In genomic region chr16:23889189-23889588, GRCh38 we compare ENCODE assay signal across 15 cellular contexts. TPM values are rescaled to one million over a fixed set of nuclear protein-coding genes. Genes with fewer than 3 reads are reported as not detected.
DNase-seq lines count a peak whose midpoint lies in the region; ATAC-seq, FAIRE-seq and TF ChIP-seq lines count a peak whose summit lies in the region.
"Had no signal": no experiment of that assay in that cellular context is flagged by ENCODE, and none has a peak within 500 bp of the region (broad histone marks: within the 10 kb centered on the region; RNA-seq: fewer than 3 reads in every experiment).

No MANE protein-coding gene starts in this region.

- no peak overlapping the region for H2BK12ac ChIP-seq in H1 (ENCODE audit: low read depth, low read length)

- no peak overlapping the region for H4K8ac ChIP-seq in H1 (ENCODE audit: extremely low read depth, insufficient read depth, low read length)

- intact Hi-C loops in ascending aorta (cut with DNase I): no loop called here

- H3K9me3 ChIP-seq in CD4-positive, CD25-positive, alpha-beta regulatory T cell (ENCODE audit: control insufficient read depth in 2 of 2, low read length in 2 of 2): no peaks in the 10 kb centered on the region
- H3K9me3 ChIP-seq in H1 (ENCODE audit: insufficient read depth in 2 of 2, low read depth in 1 of 2, low read length in 1 of 2): no peaks in the 10 kb centered on the region
- no peaks in the 10 kb centered on the region for H3K9me3 ChIP-seq in ascending aorta
- H3K9me3 ChIP-seq: A549 had no signal

- no peak overlapping the region for H2BK120ac ChIP-seq in H1 (replicated peaks; ENCODE audit: low read depth, low read length)

- FAIRE-seq in H1 (lab: Jason Lieb, UNC): no peak
- FAIRE-seq: A549, GM18507 had no signal

- no peaks in the 10 kb centered on the region for H3K79me1 ChIP-seq in H1 (ENCODE audit: low read depth, low read length)

- no peak overlapping the region for H3K4me3 ChIP-seq in CD4-positive, CD25-positive, alpha-beta regulatory T cell (ENCODE audit: low read depth, low read length)
- H3K4me3 ChIP-seq in H1 (ENCODE audit: extremely low read depth in 1 of 4, insufficient read depth in 2 of 4, low read depth in 3 of 4, low read length in 4 of 4) (no peak overlapping the region), ascending aorta (no peak overlapping the region)
- H3K4me3 ChIP-seq: A549, GM23338 had no signal

- POLR2A ChIA-PET in H1 (lab: Charles Lee; ENCODE audit: partially characterized antibody): no interaction called here

- no peak overlapping the region for H2BK15ac ChIP-seq in H1 (ENCODE audit: low read length)

- H3K4me1 ChIP-seq in CD4-positive, CD25-positive, alpha-beta regulatory T cell (ENCODE audit: control insufficient read depth, insufficient read depth, low read length, poor library complexity, severe bottlenecking): no peaks in the 10 kb centered on the region
- H3K4me1 ChIP-seq in H1 (replicated peaks in 1 of 4; ENCODE audit: control insufficient read depth in 3 of 4, insufficient read depth in 4 of 4, low read length in 3 of 4): no peaks in the 10 kb centered on the region
- no peaks in the 10 kb centered on the region for H3K4me1 ChIP-seq in ascending aorta
- H3K4me1 ChIP-seq: A549 had no signal

- H3K36me3 Mint-ChIP-seq in CD4-positive, CD25-positive, alpha-beta regulatory T cell: peaks cover 36% of the 10 kb centered on the region
- H3K36me3 Mint-ChIP-seq in IgD-negative memory B cell: peaks cover 10% of the 10 kb centered on the region
- peaks cover 40% of the 10 kb centered on the region for H3K36me3 Mint-ChIP-seq in stimulated activated naive CD8-positive, alpha-beta T cell treated with anti-CD3 and anti-CD28 coated beads, Interleukin-15, Interleukin-2, amounts not matched to agents 100 ng/mL and 50 ng/mL, for 24 hours (ENCODE audit: low read depth)

- no peak overlapping the region for H3K4ac ChIP-seq in H1 (replicated peaks; ENCODE audit: insufficient read length, low read depth, low read length)

- H3K27me3 ChIP-seq in CD4-positive, CD25-positive, alpha-beta regulatory T cell (ENCODE audit: control insufficient read depth, insufficient read depth, low read length): no peaks in the 10 kb centered on the region
- no peaks in the 10 kb centered on the region for H3K27me3 ChIP-seq in H1 (replicated peaks in 1 of 4; ENCODE audit: control insufficient read depth in 3 of 4, extremely low read depth in 1 of 4, insufficient read depth in 3 of 4, low read length in 3 of 4)
- H3K27me3 ChIP-seq in ascending aorta: no peaks in the 10 kb centered on the region

- no peak for TF ChIP-seq CTCF in H1 (IDR thresholded peaks at IDR 0.05; ENCODE audit: control extremely low read depth in 1 of 3, insufficient read depth in 1 of 3, low read depth in 1 of 3, low read length in 3 of 3)
- TF ChIP-seq CTCF in ascending aorta (IDR thresholded peaks at IDR 0.05): no peak

- H3K36me3 ChIP-seq in CD4-positive, CD25-positive, alpha-beta regulatory T cell (ENCODE audit: control insufficient read depth, insufficient read depth, low read length): peaks cover 2% of the 10 kb centered on the region
- H3K36me3 ChIP-seq in H1 (ENCODE audit: control insufficient read depth in 2 of 4, insufficient read depth in 4 of 4, low read length in 3 of 4) (no peaks in the 10 kb centered on the region), ascending aorta (no peaks in the 10 kb centered on the region)

- WGBS in H1 (ENCODE audit: extremely low coverage in 1 of 2, insufficient coverage in 1 of 2, insufficient read length in 1 of 2, insufficient replicate concordance in 2 of 2, low coverage in 1 of 2, low lambda C conversion rate in 2 of 2, missing lambda C conversion rate in 1 of 2), 2 experiments: 91% methylated on average over 2 of the region's 2 CpGs; no CpG with 5 or more reads in 1 of the 2 experiments

- H4K20me1 ChIP-seq in H1 (replicated peaks in 1 of 2; ENCODE audit: control insufficient read depth in 1 of 2, insufficient read depth in 2 of 2, low read length in 2 of 2): no peaks in the 10 kb centered on the region

- no peak overlapping the region for H3K14ac ChIP-seq in H1 (ENCODE audit: insufficient read length)

- TF ChIP-seq POLR2A in H1 (IDR thresholded peaks at IDR 0.05; ENCODE audit: control extremely low read depth in 1 of 2, low read depth in 2 of 2, low read length in 2 of 2): no peak

- CTCF ChIA-PET in H1 (lab: Charles Lee; ENCODE audit: partially characterized antibody): interaction anchor here (0.7 to 2.1 kb wide), 7 partner anchors 8 to 616 kb away, joined by 3 to 6 read pairs (median 3); no protein-coding TSS in a partner anchor

- no peak overlapping the region for H3K18ac ChIP-seq in H1 (ENCODE audit: extremely low read depth, low read length)

- TF ChIP-seq EP300 in H1 (IDR thresholded peaks at IDR 0.05; ENCODE audit: borderline replicate concordance in 1 of 2, low read depth in 2 of 2, low read length in 2 of 2): no peak

- H4K5ac ChIP-seq in H1 (ENCODE audit: insufficient read length, low read depth, low read length): no peak overlapping the region

- H4K91ac ChIP-seq in H1 (replicated peaks; ENCODE audit: insufficient read length, low read length): no peak overlapping the region

- no peak overlapping the region for H3K4me3 Mint-ChIP-seq in CD4-positive, CD25-positive, alpha-beta regulatory T cell
- no peak overlapping the region for H3K4me3 Mint-ChIP-seq in IgD-negative memory B cell
- H3K4me3 Mint-ChIP-seq in stimulated activated naive CD8-positive, alpha-beta T cell treated with anti-CD3 and anti-CD28 coated beads, Interleukin-15, Interleukin-2, amounts not matched to agents 100 ng/mL and 50 ng/mL, for 24 hours: no peak overlapping the region
- H3K4me3 Mint-ChIP-seq: CD14-positive monocyte, GM23338, H9 had no signal

- H2AFZ ChIP-seq in H1 (ENCODE audit: low read length): no peak overlapping the region
- H2AFZ ChIP-seq: GM23338 had no signal

- no peak overlapping the region for H2BK5ac ChIP-seq in H1 (ENCODE audit: low read depth, low read length)

- H2BK20ac ChIP-seq in H1 (ENCODE audit: low read length): no peak overlapping the region

- no peaks in the 10 kb centered on the region; the same call in 1 of the 2 replicates for H3K23me2 ChIP-seq in H1 (ENCODE audit: low read depth, low read length)

- no peak overlapping the region for H3K4me2 ChIP-seq in H1 (ENCODE audit: insufficient read depth in 1 of 2, low read depth in 2 of 2, low read length in 2 of 2)
- H3K4me2 ChIP-seq: A549, GM23338 had no signal

- no peak for TF ChIP-seq RAD21 in H1 (IDR thresholded peaks at IDR 0.05 in 1 of 2, conservative IDR thresholded peaks at IDR 0.05 in 1 of 2; ENCODE audit: low read depth in 2 of 2, low read length in 2 of 2)

- no peaks in the 10 kb centered on the region for H3K79me2 ChIP-seq in H1 (ENCODE audit: control insufficient read depth in 1 of 2, insufficient read depth in 2 of 2, low read length in 2 of 2)

- H3K27ac Mint-ChIP-seq in CD4-positive, CD25-positive, alpha-beta regulatory T cell: peak overlapping the region in 2 of 3 donors; percentile 20 to 85
- peak overlapping the region in 2 of 3 donors; percentile 25 to 43 for H3K27ac Mint-ChIP-seq in IgD-negative memory B cell
- H3K27ac Mint-ChIP-seq in stimulated activated naive CD8-positive, alpha-beta T cell treated with anti-CD3 and anti-CD28 coated beads, Interleukin-15, Interleukin-2, amounts not matched to agents 100 ng/mL and 50 ng/mL, for 24 hours: peak overlapping the region; percentile 6
- H3K27ac Mint-ChIP-seq: GM23338, H9 had no signal

- ATAC-seq in CD4-positive, CD25-positive, alpha-beta regulatory T cell (ENCODE audit: low read depth in 2 of 2): no peak
- ATAC-seq: A549, GM23338 had no signal

- no peak overlapping the region for H3K23ac ChIP-seq in H1 (ENCODE audit: insufficient read length)

- peaks cover 14 to 60% (median 37%) of the 10 kb centered on the region in 4 donors for H3K4me1 Mint-ChIP-seq in CD4-positive, CD25-positive, alpha-beta regulatory T cell
- peaks cover 47 to 70% (median 66%) of the 10 kb centered on the region in 3 donors for H3K4me1 Mint-ChIP-seq in IgD-negative memory B cell
- peaks cover 49% of the 10 kb centered on the region for H3K4me1 Mint-ChIP-seq in stimulated activated naive CD8-positive, alpha-beta T cell treated with anti-CD3 and anti-CD28 coated beads, Interleukin-15, Interleukin-2, amounts not matched to agents 100 ng/mL and 50 ng/mL, for 24 hours (ENCODE audit: low read depth)
- H3K4me1 Mint-ChIP-seq: GM23338, H9 had no signal

- no peak overlapping the region for H3K27ac ChIP-seq in CD4-positive, CD25-positive, alpha-beta regulatory T cell (ENCODE audit: insufficient read depth, low read length, poor library complexity, severe bottlenecking)
- H3K27ac ChIP-seq in H1 (ENCODE audit: low read depth, low read length): no peak overlapping the region
- H3K27ac ChIP-seq in ascending aorta: no peak overlapping the region
- H3K27ac ChIP-seq: A549 had no signal

- no peaks in the 10 kb centered on the region for H3K9me3 Mint-ChIP-seq in CD4-positive, CD25-positive, alpha-beta regulatory T cell
- H3K9me3 Mint-ChIP-seq in IgD-negative memory B cell: no peaks in the 10 kb centered on the region
- H3K9me3 Mint-ChIP-seq in stimulated activated naive CD8-positive, alpha-beta T cell treated with anti-CD3 and anti-CD28 coated beads, Interleukin-15, Interleukin-2, amounts not matched to agents 100 ng/mL and 50 ng/mL, for 24 hours: no peaks in the 10 kb centered on the region
- H3K9me3 Mint-ChIP-seq: GM23338, H9 had no signal

- H3K27me3 Mint-ChIP-seq in CD4-positive, CD25-positive, alpha-beta regulatory T cell: no peaks in the 10 kb centered on the region
- H3K27me3 Mint-ChIP-seq in IgD-negative memory B cell: no peaks in the 10 kb centered on the region
- no peaks in the 10 kb centered on the region for H3K27me3 Mint-ChIP-seq in stimulated activated naive CD8-positive, alpha-beta T cell treated with anti-CD3 and anti-CD28 coated beads, Interleukin-15, Interleukin-2, amounts not matched to agents 100 ng/mL and 50 ng/mL, for 24 hours

- no peak for DNase-seq in CD4-positive, CD25-positive, alpha-beta regulatory T cell
- DNase-seq in H1 (ENCODE audit: low read depth in 1 of 2, low spot score in 2 of 2) (no peak), ascending aorta (ENCODE audit: low spot score in 2 of 2) (no peak), NCI-H1105 treated with DMSO at 0.1 percent for 48 hours (lab: John Stamatoyannopoulos, UW) (no peak)
- DNase-seq: DMS53, GF-D8, H9 had no signal

- H2AK5ac ChIP-seq in H1 (ENCODE audit: low read depth, low read length): no peak overlapping the region

- H3K9ac ChIP-seq in H1 (replicated peaks in 1 of 4; ENCODE audit: extremely low read depth in 1 of 4, low read depth in 3 of 4, low read length in 3 of 4): no peak overlapping the region

- peak overlapping the region; percentile 42 for H3K56ac ChIP-seq in H1 (replicated peaks; ENCODE audit: insufficient read length, low read depth, low read length)

RNA-seq across cellular contexts. Expression of gene PRKCB, which starts 53.4 kb away (rescaled TPM):
- total RNA-seq in CD4-positive, CD25-positive, alpha-beta regulatory T cell: 83.1 TPM
- polyA plus RNA-seq in CD4-positive, CD25-positive, alpha-beta regulatory T cell: 10 to 100 TPM; 37.4 to 54.7 (median 47.5) TPM
- polyA plus RNA-seq in IgD-negative memory B cell (181 TPM), H1 (2011; rRNA removed) (7.1 and 16.7 TPM in 2 replicates)
- 12.1 and 13.0 TPM in 2 replicates for total RNA-seq in H1 (2021; fragmentation: NEBNext Ultra II Directional; extraction: Animal tissue kit (Norgen Biotek cat#: 25700))
- 7.8 TPM for polyA plus RNA-seq in H1 (2011; cell fraction: cytosol; rRNA removed)
- 32.4 TPM for polyA plus RNA-seq in H1 (2011; cell fraction: nucleus; rRNA removed)
- polyA plus RNA-seq in H1 (2012, experiment 1 of 2): 8.6 to 10.7 TPM (median 9.8 TPM) in 4 replicates
- 1.7 TPM for polyA plus RNA-seq in H1 (2012, experiment 2 of 2)
- 6.0 TPM for polyA plus RNA-seq in H1 (2013, experiment 1 of 2)
- 5.0 TPM for polyA plus RNA-seq in H1 (2013, experiment 2 of 2)
- 47.1 and 51.5 TPM in 2 replicates for polyA minus RNA-seq in H1 (2011; rRNA and poly(A)+ RNA removed)
- 10.6 TPM for polyA minus RNA-seq in H1 (2011; cell fraction: cytosol; rRNA and poly(A)+ RNA removed)
- 22.7 TPM for polyA minus RNA-seq in H1 (2011; cell fraction: nucleus; rRNA and poly(A)+ RNA removed)
- total RNA-seq in ascending aorta: 1.2 TPM
- polyA plus RNA-seq: AG04450, BJ had no signal
